ENCODE assay signal across 1 cellular context in the genomic region with DNA sequence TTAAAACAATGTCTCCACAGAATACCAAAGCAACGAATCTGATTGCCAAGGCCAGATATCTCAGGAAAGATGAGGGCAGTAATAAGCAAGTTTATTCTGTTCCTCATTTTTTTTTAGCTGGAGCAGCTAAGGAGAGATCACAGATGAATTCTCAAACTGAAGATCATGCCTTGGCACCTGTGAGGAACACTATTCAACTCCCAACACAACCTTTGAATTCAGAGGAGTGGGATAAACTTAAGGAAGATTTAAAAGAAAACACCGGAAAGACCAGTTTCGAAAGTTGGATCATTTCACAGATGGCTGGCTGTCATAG.
TF ChIP-seq lines count a peak whose summit lies in the region.

No MANE protein-coding gene starts in this region.

TF ChIP-seq in WTC11, 78 proteins besides CTCF, POLR2A, EP300 and RAD21 (continued from another document):
- TF ChIP-seq, protein P1, sequence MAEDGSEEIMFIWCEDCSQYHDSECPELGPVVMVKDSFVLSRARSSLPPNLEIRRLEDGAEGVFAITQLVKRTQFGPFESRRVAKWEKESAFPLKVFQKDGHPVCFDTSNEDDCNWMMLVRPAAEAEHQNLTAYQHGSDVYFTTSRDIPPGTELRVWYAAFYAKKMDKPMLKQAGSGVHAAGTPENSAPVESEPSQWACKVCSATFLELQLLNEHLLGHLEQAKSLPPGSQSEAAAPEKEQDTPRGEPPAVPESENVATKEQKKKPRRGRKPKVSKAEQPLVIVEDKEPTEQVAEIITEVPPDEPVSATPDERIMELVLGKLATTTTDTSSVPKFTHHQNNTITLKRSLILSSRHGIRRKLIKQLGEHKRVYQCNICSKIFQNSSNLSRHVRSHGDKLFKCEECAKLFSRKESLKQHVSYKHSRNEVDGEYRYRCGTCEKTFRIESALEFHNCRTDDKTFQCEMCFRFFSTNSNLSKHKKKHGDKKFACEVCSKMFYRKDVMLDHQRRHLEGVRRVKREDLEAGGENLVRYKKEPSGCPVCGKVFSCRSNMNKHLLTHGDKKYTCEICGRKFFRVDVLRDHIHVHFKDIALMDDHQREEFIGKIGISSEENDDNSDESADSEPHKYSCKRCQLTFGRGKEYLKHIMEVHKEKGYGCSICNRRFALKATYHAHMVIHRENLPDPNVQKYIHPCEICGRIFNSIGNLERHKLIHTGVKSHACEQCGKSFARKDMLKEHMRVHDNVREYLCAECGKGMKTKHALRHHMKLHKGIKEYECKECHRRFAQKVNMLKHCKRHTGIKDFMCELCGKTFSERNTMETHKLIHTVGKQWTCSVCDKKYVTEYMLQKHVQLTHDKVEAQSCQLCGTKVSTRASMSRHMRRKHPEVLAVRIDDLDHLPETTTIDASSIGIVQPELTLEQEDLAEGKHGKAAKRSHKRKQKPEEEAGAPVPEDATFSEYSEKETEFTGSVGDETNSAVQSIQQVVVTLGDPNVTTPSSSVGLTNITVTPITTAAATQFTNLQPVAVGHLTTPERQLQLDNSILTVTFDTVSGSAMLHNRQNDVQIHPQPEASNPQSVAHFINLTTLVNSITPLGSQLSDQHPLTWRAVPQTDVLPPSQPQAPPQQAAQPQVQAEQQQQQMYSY (CRISPR knock-in tag; IDR thresholded peaks at IDR 0.05), result no peak
- TF ChIP-seq TEAD4 (CRISPR knock-in tag; IDR thresholded peaks at IDR 0.05) (no peak), TEAD1 (CRISPR knock-in tag; IDR thresholded peaks at IDR 0.05) (no peak)
